ENCODE assay signal across 9 cellular contexts in genomic region chr18:45384137-45384998, GRCh38.
DNase-seq lines count a peak whose midpoint lies in the region; ATAC-seq and TF ChIP-seq lines count a peak whose summit lies in the region.
"Had no signal": no experiment of that assay in that cellular context is flagged by ENCODE, and none has a peak within 500 bp of the region (broad histone marks: within the 10 kb centered on the region; RNA-seq: fewer than 3 reads in every experiment).

No MANE protein-coding gene starts in this region.

- H3K79me2 ChIP-seq in OCI-LY7 (ENCODE audit: insufficient read depth, low read depth, low read length), result no peaks in the 10 kb centered on the region

- H3K27me3 ChIP-seq in AG04450 (ENCODE audit: control insufficient read depth, insufficient read depth, low read length), result no peaks in the 10 kb centered on the region

- DNase-seq in AG04450 (ENCODE audit: low read depth, low spot score), result no peak
- peak; percentile 42 for DNase-seq in OCI-LY7 (ENCODE audit: low spot score)
- peak; percentile 24 for DNase-seq in activated naive CD4-positive, alpha-beta T cell treated with Interleukin-2 at 50 U/mL for 16 hours
- no peak for DNase-seq in Right ventricle myocardium superior
- peak; percentile 4 for DNase-seq in pulmonary artery endothelial cell (ENCODE audit: low read depth, low spot score)
- DNase-seq in HuH-7.5 (ENCODE audit: low spot score), result no peak

- TF ChIP-seq CTCF in AG04450 (IDR thresholded peaks at IDR 0.05; ENCODE audit: low read depth, low read length) (peak; percentile 62), OCI-LY7 (conservative IDR thresholded peaks at IDR 0.05; ENCODE audit: low read length) (peak; percentile 72)

- no peak overlapping the region for H3K4me2 ChIP-seq in OCI-LY7 (ENCODE audit: low read length)

- no peaks in the 10 kb centered on the region for H3K4me1 ChIP-seq in OCI-LY7 (ENCODE audit: insufficient read depth, low read length, poor library complexity, severe bottlenecking)

- no peaks in the 10 kb centered on the region for H3K36me3 ChIP-seq in OCI-LY7 (ENCODE audit: insufficient read depth, low read length)

- no peak overlapping the region for H2AFZ ChIP-seq in OCI-LY7 (ENCODE audit: low read length)

- intact Hi-C loops in OCI-LY7 (cut with micrococcal nuclease; ENCODE audit: unreplicated experiment) (loop anchor here (2.0 kb wide), 1 partner anchor 110 kb away; no protein-coding TSS in a partner anchor), Right ventricle myocardium superior (cut with DNase I) (loop anchor here (10.0 kb wide), 1 partner anchor 110 kb away; no protein-coding TSS in a partner anchor)

- ATAC-seq in GM18502 (IDR thresholded peaks at IDR 0.05; ENCODE audit: poor library complexity, unreplicated experiment) (peak; percentile 66), Right ventricle myocardium superior (ENCODE audit: poor library complexity) (peak; percentile 83)
- ATAC-seq: naive thymus-derived CD8-positive, alpha-beta T cell had no signal

- H4K20me1 ChIP-seq in OCI-LY7 (ENCODE audit: insufficient read depth, low read length), result no peaks in the 10 kb centered on the region

- no peaks in the 10 kb centered on the region for H3K9me3 ChIP-seq in AG04450 (ENCODE audit: control insufficient read depth, insufficient read depth, low read length)
- H3K9me3 ChIP-seq in OCI-LY7 (ENCODE audit: low read length), result no peaks in the 10 kb centered on the region

- BruUV-seq in OCI-LY7 (replicated peaks; lab: Mats Ljungman, UMichigan), result no TSS peak

- TF ChIP-seq RAD21 in Ishikawa (IDR thresholded peaks at IDR 0.05; ENCODE audit: low read depth), result peak; percentile 87

- H3K4me3 ChIP-seq in AG04450 (ENCODE audit: low read depth, low read length) (no peak overlapping the region), OCI-LY7 (ENCODE audit: low read depth, low read length, poor library complexity, severe bottlenecking) (no peak overlapping the region)

- H3K27ac ChIP-seq in AG04450 (ENCODE audit: low read depth, low read length), result no peak overlapping the region
- H3K27ac ChIP-seq in OCI-LY7 (ENCODE audit: low read depth, low read length, poor library complexity, severe bottlenecking), result no peak overlapping the region

- no peaks in the 10 kb centered on the region for H3K9me2 ChIP-seq in OCI-LY7 (ENCODE audit: insufficient read depth, low read length)

- no peak for TF ChIP-seq EP300 in Ishikawa (IDR thresholded peaks at IDR 0.05; ENCODE audit: borderline replicate concordance)

- CTCF ChIA-PET in AG04450 (lab: Charles Lee) (interaction anchor here (0.6 to 3.9 kb wide), 19 partner anchors 9 to 1763 kb away, joined by 3 to 10 read pairs (median 3); partner anchors contain the start of gene SETBP1), OCI-LY7 (lab: Charles Lee; ENCODE audit: unreplicated experiment) (interaction anchor here (0.6 kb wide), 2 partner anchors 136 to 480 kb away, joined by 5 to 9 read pairs; no protein-coding TSS in a partner anchor)

- POLR2A ChIA-PET in AG04450 (lab: Yijun Ruan, JAX), result no interaction called here
- POLR2A ChIA-PET in OCI-LY7 (lab: Charles Lee), result no interaction called here

TF ChIP-seq in Ishikawa, 13 proteins besides CTCF, POLR2A, EP300 and RAD21:
- no peak for TF ChIP-seq CREB1 (IDR thresholded peaks at IDR 0.05; ENCODE audit: low read depth)
- no peak for TF ChIP-seq CEBPB (IDR thresholded peaks at IDR 0.05)
- no peak; the same call in 1 of the 2 replicates for TF ChIP-seq MAX (IDR thresholded peaks at IDR 0.05)
- TF ChIP-seq TCF12 (IDR thresholded peaks at IDR 0.05; ENCODE audit: low read depth), result no peak
- TF ChIP-seq NFIC (IDR thresholded peaks at IDR 0.05), result no peak
- TF ChIP-seq FOXM1 (IDR thresholded peaks at IDR 0.05; ENCODE audit: borderline replicate concordance, low read depth), result no peak
- no peak for TF ChIP-seq USF1 (IDR thresholded peaks at IDR 0.05)
- peak; percentile 98 for TF ChIP-seq TEAD4 (IDR thresholded peaks at IDR 0.05)
- no peak for TF ChIP-seq YY1 (IDR thresholded peaks at IDR 0.05; ENCODE audit: low read depth)
- TF ChIP-seq EGR1 (IDR thresholded peaks at IDR 0.05), result no peak
- TF ChIP-seq REST (IDR thresholded peaks at IDR 0.05; ENCODE audit: low read depth), result no peak
- no peak for TF ChIP-seq TAF1 (IDR thresholded peaks at IDR 0.05; ENCODE audit: low read depth)
- peak; percentile 91 for TF ChIP-seq ZBTB7A (IDR thresholded peaks at IDR 0.05; ENCODE audit: low read depth)

Comparison
In these comparisons a context has a peak if more than half of its experiments do, and no peak if none do; other contexts are left out.
1. DNase-seq: peak in OCI-LY7 (single experiment), activated naive CD4-positive, alpha-beta T cell treated with Interleukin-2 at 50 U/mL for 16 hours (single experiment) and pulmonary artery endothelial cell (single experiment); none in AG04450 (single experiment), Right ventricle myocardium superior (single experiment) and HuH-7.5 (single experiment).